9 cellular contexts compared by ENCODE assay signal in genomic region chr5:167049043-167049663, GRCh38.
DNase-seq lines count a peak whose midpoint lies in the region; ATAC-seq and TF ChIP-seq lines count a peak whose summit lies in the region.
"Had no signal": no experiment of that assay in that cellular context is flagged by ENCODE, and none has a peak within 500 bp of the region (broad histone marks: within the 10 kb centered on the region; RNA-seq: fewer than 3 reads in every experiment).

No MANE protein-coding gene starts in this region.

- POLR2A ChIA-PET in CD8-positive, alpha-beta T cell (lab: Charles Lee): no interaction called here

- no peak for TF ChIP-seq EP300 in upper lobe of left lung (IDR thresholded peaks at IDR 0.05)
- TF ChIP-seq EP300 in sigmoid colon (IDR thresholded peaks at IDR 0.05): no peak

- H3K4me1 Mint-ChIP-seq in CD8-positive, alpha-beta T cell (ENCODE audit: low read depth): no peaks in the 10 kb centered on the region

- H4K20me1 ChIP-seq in DOHH2 (ENCODE audit: control insufficient read depth, insufficient read depth, low read depth, low read length): no peaks in the 10 kb centered on the region

- H3K4me3 Mint-ChIP-seq in CD8-positive, alpha-beta T cell: no peak overlapping the region

- no peaks in the 10 kb centered on the region for H3K9me3 ChIP-seq in DOHH2 (ENCODE audit: control insufficient read depth, insufficient read depth, low read length)
- no peaks in the 10 kb centered on the region for H3K9me3 ChIP-seq in heart right ventricle
- H3K9me3 ChIP-seq in upper lobe of left lung: no peaks in the 10 kb centered on the region
- no peaks in the 10 kb centered on the region for H3K9me3 ChIP-seq in CD8-positive, alpha-beta T cell (ENCODE audit: low read length)
- H3K9me3 ChIP-seq in sigmoid colon: no peaks in the 10 kb centered on the region
- H3K9me3 ChIP-seq: neutrophil had no signal

- no peak for TF ChIP-seq POLR2A in upper lobe of left lung (IDR thresholded peaks at IDR 0.05)
- no peak for TF ChIP-seq POLR2A in sigmoid colon (IDR thresholded peaks at IDR 0.05)

- no peak overlapping the region for H3K4me3 ChIP-seq in DOHH2 (ENCODE audit: low read length)
- H3K4me3 ChIP-seq in LNCaP clone FGC (ENCODE audit: low read depth, low read length): no peak overlapping the region
- H3K4me3 ChIP-seq in heart right ventricle: no peak overlapping the region
- no peak overlapping the region for H3K4me3 ChIP-seq in upper lobe of left lung
- no peak overlapping the region for H3K4me3 ChIP-seq in CD8-positive, alpha-beta T cell (ENCODE audit: low read depth, low read length)
- H3K4me3 ChIP-seq in sigmoid colon: no peak overlapping the region

- H3K36me3 Mint-ChIP-seq in CD8-positive, alpha-beta T cell: no peaks in the 10 kb centered on the region

- H3F3A ChIP-seq in DOHH2 (ENCODE audit: control insufficient read depth, insufficient read depth): no peaks in the 10 kb centered on the region

- peak; percentile 62 for TF ChIP-seq CTCF in DOHH2 (IDR thresholded peaks at IDR 0.05; ENCODE audit: low read depth, low read length, poor library complexity, severe bottlenecking)
- peak; percentile 67 for TF ChIP-seq CTCF in LNCaP clone FGC (IDR thresholded peaks at IDR 0.05; ENCODE audit: control insufficient read depth, extremely low read depth, insufficient read depth)
- TF ChIP-seq CTCF in heart right ventricle (IDR thresholded peaks at IDR 0.05): peak in 8 of 9 donors; percentile 17 to 68 (median 58)
- peak in 5 of 6 experiments; percentile 15 to 58 (median 49) for TF ChIP-seq CTCF in upper lobe of left lung (IDR thresholded peaks at IDR 0.05)
- TF ChIP-seq CTCF in CD8-positive, alpha-beta T cell (IDR thresholded peaks at IDR 0.05): no peak
- TF ChIP-seq CTCF in sigmoid colon (IDR thresholded peaks at IDR 0.05): peak in 1 of 4 experiments; percentile 18

- WGBS in heart right ventricle, 2 donors: 24 to 28% methylated on average over 7 of the region's 7 CpGs
- 21 to 22% methylated on average over 7 of the region's 7 CpGs for WGBS in upper lobe of left lung, 2 donors
- WGBS in sigmoid colon, 2 donors: 9 to 23% methylated on average over 7 of the region's 7 CpGs

- no peaks in the 10 kb centered on the region for H3K9me2 ChIP-seq in DOHH2 (replicated peaks; ENCODE audit: control insufficient read depth, low read length)

- intact Hi-C loops in heart right ventricle (cut with DNase I): loop anchor here in 2 of 10 donors (5.0 to 10.0 kb wide), 2 partner anchors 342 to 1414 kb away; no protein-coding TSS in a partner anchor
- intact Hi-C loops in CD8-positive, alpha-beta T cell (cut with DNase I, micrococcal nuclease): no loop called here
- intact Hi-C loops in sigmoid colon (cut with DNase I): no loop called here

- peaks cover 14% of the 10 kb centered on the region for H3K9me3 Mint-ChIP-seq in CD8-positive, alpha-beta T cell

- H3K27ac Mint-ChIP-seq in CD8-positive, alpha-beta T cell: no peak overlapping the region

- no peaks in the 10 kb centered on the region for H3K27me3 Mint-ChIP-seq in CD8-positive, alpha-beta T cell (ENCODE audit: low read depth)

- no peaks in the 10 kb centered on the region for H3K79me2 ChIP-seq in DOHH2 (ENCODE audit: control insufficient read depth, low read length)

- CTCF ChIA-PET in CD8-positive, alpha-beta T cell (lab: Charles Lee): interaction anchor here (1.0 kb wide), 1 partner anchor 10 kb away, joined by 3 read pairs; no protein-coding TSS in a partner anchor

- no peak overlapping the region for H3K4me2 ChIP-seq in DOHH2 (ENCODE audit: low read length)

- DNase-seq in LNCaP clone FGC (ENCODE audit: low read depth): peak; percentile 59
- peak; percentile 67 for DNase-seq in SW480 (ENCODE audit: low spot score)
- DNase-seq in heart right ventricle: peak in 1 of 2 donors; percentile 29
- peak in 1 of 2 donors; percentile 25 for DNase-seq in upper lobe of left lung
- no peak for DNase-seq in CD8-positive, alpha-beta T cell
- DNase-seq in sigmoid colon: no peak

- no peak overlapping the region for H3K27ac ChIP-seq in DOHH2 (ENCODE audit: low read depth, low read length)
- no peak overlapping the region for H3K27ac ChIP-seq in heart right ventricle
- H3K27ac ChIP-seq in upper lobe of left lung: no peak overlapping the region
- no peak overlapping the region for H3K27ac ChIP-seq in CD8-positive, alpha-beta T cell (ENCODE audit: low read depth, low read length)
- H3K27ac ChIP-seq in sigmoid colon: no peak overlapping the region
- H3K27ac ChIP-seq: neutrophil had no signal

- no peaks in the 10 kb centered on the region for H3K27me3 ChIP-seq in DOHH2 (ENCODE audit: control insufficient read depth, low read length)
- H3K27me3 ChIP-seq in heart right ventricle: peaks cover 0 to 4% (median 0%) of the 10 kb centered on the region in 7 donors
- no peaks in the 10 kb centered on the region for H3K27me3 ChIP-seq in upper lobe of left lung
- H3K27me3 ChIP-seq in CD8-positive, alpha-beta T cell (ENCODE audit: insufficient read depth, low read length): no peaks in the 10 kb centered on the region
- no peaks in the 10 kb centered on the region for H3K27me3 ChIP-seq in sigmoid colon
- H3K27me3 ChIP-seq: neutrophil had no signal

- H3K4me1 ChIP-seq in DOHH2 (ENCODE audit: control insufficient read depth, low read length) (no peaks in the 10 kb centered on the region), heart right ventricle (no peaks in the 10 kb centered on the region), upper lobe of left lung (no peaks in the 10 kb centered on the region), sigmoid colon (peaks cover 0 to 8% (median 0%) of the 10 kb centered on the region in 4 donors)
- H3K4me1 ChIP-seq in CD8-positive, alpha-beta T cell (ENCODE audit: insufficient read depth, low read length): no peaks in the 10 kb centered on the region

- ATAC-seq in GM21529 (IDR thresholded peaks at IDR 0.05; ENCODE audit: unreplicated experiment) (peak; percentile 74), heart right ventricle (peak in 1 of 8 donors; percentile 46), upper lobe of left lung (ENCODE audit: low FRiP score in 2 of 2) (peak in 1 of 2 donors; percentile 66)
- ATAC-seq in CD8-positive, alpha-beta T cell: no peak

- H3K36me3 ChIP-seq in DOHH2 (ENCODE audit: control insufficient read depth, low read length): no peaks in the 10 kb centered on the region
- H3K36me3 ChIP-seq in heart right ventricle: no peaks in the 10 kb centered on the region
- no peaks in the 10 kb centered on the region for H3K36me3 ChIP-seq in upper lobe of left lung
- H3K36me3 ChIP-seq in CD8-positive, alpha-beta T cell (ENCODE audit: insufficient read depth, low read length): no peaks in the 10 kb centered on the region
- no peaks in the 10 kb centered on the region for H3K36me3 ChIP-seq in sigmoid colon
- H3K36me3 ChIP-seq: neutrophil had no signal

Comparison
In these comparisons a context has a peak if more than half of its experiments do, and no peak if none do; other contexts are left out.
1. DNase-seq: peak in LNCaP clone FGC (single experiment) and SW480 (single experiment); none in CD8-positive, alpha-beta T cell (0 of 7) and sigmoid colon (single experiment).